In genomic region chr11:77276271-77276670, GRCh38 we compare ENCODE assay signal across 24 cellular contexts. TPM values are rescaled to one million over a fixed set of nuclear protein-coding genes. Genes with fewer than 3 reads are reported as not detected.
DNase-seq lines count a peak whose midpoint lies in the region; ATAC-seq and TF ChIP-seq lines count a peak whose summit lies in the region.
"Had no signal": no experiment of that assay in that cellular context is flagged by ENCODE, and none has a peak within 500 bp of the region (broad histone marks: within the 10 kb centered on the region; RNA-seq: fewer than 3 reads in every experiment).

No MANE protein-coding gene starts in this region.

- H3K23ac ChIP-seq in IMR-90 (ENCODE audit: low read depth, low read length): no peak overlapping the region

- no peak overlapping the region for H3K4me3 Mint-ChIP-seq in Caco-2 (ENCODE audit: unreplicated experiment)
- H3K4me3 Mint-ChIP-seq: CD4-positive, alpha-beta T cell had no signal

- intact Hi-C loops in IMR-90 (cut with micrococcal nuclease) (no loop called here), Caco-2 (cut with micrococcal nuclease; ENCODE audit: unreplicated experiment) (no loop called here)

- H3K4ac ChIP-seq in IMR-90 (ENCODE audit: low read depth, low read length): no peak overlapping the region

- H4K91ac ChIP-seq in IMR-90 (ENCODE audit: insufficient read depth, low read depth, low read length): no peak overlapping the region

- DNase-seq in IMR-90 (peak; percentile 7), NCI-H226 (peak; percentile 52), choroid plexus epithelial cell (ENCODE audit: low read depth) (peak; percentile 23), myocyte (ENCODE audit: low read depth) (peak; percentile 9), Caco-2 (no peak), HUDEP-2 (lab: John Stamatoyannopoulos, UW; ENCODE audit: unreplicated experiment in 76 of 76) (no peak)
- no peak for DNase-seq in activated effector memory CD4-positive, alpha-beta T cell treated with Interleukin-2 at 50 U/mL for 16 hours
- DNase-seq: CD4-positive, alpha-beta T cell; DMS53; NCI-H1105 treated with DMSO at 0.1 percent for 48 hours; NCI-H146; NCI-H2029; NCI-H446 treated with DMSO at 0.1 percent for 48 hours; NCI-H69; Peyer's patch; SHP77 treated with DMSO at 0.1 percent for 48 hours; SW 1271 had no signal

- POLR2A ChIA-PET in IMR-90 (lab: Charles Lee; ENCODE audit: unreplicated experiment) (no interaction called here), Caco-2 (lab: Charles Lee) (no interaction called here)

- H3K27ac Mint-ChIP-seq in Caco-2 (ENCODE audit: unreplicated experiment): no peak overlapping the region
- H3K27ac Mint-ChIP-seq: CD4-positive, alpha-beta T cell had no signal

- H2BK120ac ChIP-seq in IMR-90 (ENCODE audit: low read depth, low read length): no peak overlapping the region

- TF ChIP-seq CTCF in IMR-90 (conservative IDR thresholded peaks at IDR 0.05; ENCODE audit: low read depth, low read length) (no peak), choroid plexus epithelial cell (conservative IDR thresholded peaks at IDR 0.05; ENCODE audit: low read depth, low read length) (no peak), Caco-2 (IDR thresholded peaks at IDR 0.05; ENCODE audit: insufficient read depth in 1 of 2, low read depth in 1 of 2, low read length in 1 of 2, severe bottlenecking in 1 of 2, unreplicated experiment in 1 of 2) (no peak)

- no peak for TF ChIP-seq RAD21 in IMR-90 (IDR thresholded peaks at IDR 0.05; ENCODE audit: low read length)

- H3K36me3 Mint-ChIP-seq in Caco-2 (ENCODE audit: insufficient read depth, unreplicated experiment): no peaks in the 10 kb centered on the region

- no peak overlapping the region for H3K27ac ChIP-seq in IMR-90 (ENCODE audit: insufficient read depth, low read length)
- H3K27ac ChIP-seq: BLaER1, Peyer's patch had no signal

- H2BK15ac ChIP-seq in IMR-90 (ENCODE audit: low read depth, low read length): no peak overlapping the region

- ATAC-seq in IMR-90 (ENCODE audit: low read depth) (no peak), GM19395 (IDR thresholded peaks at IDR 0.05; ENCODE audit: unreplicated experiment) (no peak)
- ATAC-seq: HCT116 had no signal

- H3K9ac ChIP-seq in IMR-90 (ENCODE audit: low read depth, low read length): no peak overlapping the region
- H3K9ac ChIP-seq: BLaER1 had no signal

- 0 out of 2 replicates have a peak, but pooled peaks cover 2% of the 10 kb centered on the region for H3K9me1 ChIP-seq in IMR-90 (ENCODE audit: insufficient read depth, low read length)

- H3K4me3 ChIP-seq in IMR-90 (ENCODE audit: insufficient read depth, low read depth, low read length) (no peak overlapping the region), choroid plexus epithelial cell (ENCODE audit: low read depth, low read length) (no peak overlapping the region), Caco-2 (ENCODE audit: low read depth, low read length) (no peak overlapping the region)
- H3K4me3 ChIP-seq: BLaER1, Peyer's patch had no signal

- no peaks in the 10 kb centered on the region for H3K79me1 ChIP-seq in IMR-90 (ENCODE audit: low read depth in 1 of 2, low read length in 2 of 2)

- H3K4me1 ChIP-seq in IMR-90 (ENCODE audit: control insufficient read depth, insufficient read depth, low read length) (peaks cover 2% of the 10 kb centered on the region; the same call in 1 of the 2 replicates), Caco-2 (0 out of 2 replicates have a peak, but pooled peaks cover 2% of the 10 kb centered on the region)
- H3K4me1 ChIP-seq: Peyer's patch had no signal

- peaks cover 6% of the 10 kb centered on the region for H3K4me1 Mint-ChIP-seq in Caco-2 (ENCODE audit: low read depth, unreplicated experiment)

- H3K36me3 ChIP-seq in IMR-90 (ENCODE audit: control insufficient read depth, insufficient read depth, low read length) (no peaks in the 10 kb centered on the region), Caco-2 (ENCODE audit: control insufficient read depth, insufficient read depth, low read length) (no peaks in the 10 kb centered on the region)
- H3K36me3 ChIP-seq: BLaER1, Peyer's patch had no signal

- H2AFZ ChIP-seq in IMR-90 (replicated peaks; ENCODE audit: low read length, poor library complexity): no peak overlapping the region

- TF ChIP-seq POLR2A in IMR-90 (IDR thresholded peaks at IDR 0.05; ENCODE audit: low read depth, low read length): no peak

- H3K27me3 ChIP-seq in IMR-90 (ENCODE audit: control insufficient read depth, insufficient read depth, low read length): no peaks in the 10 kb centered on the region
- no peaks in the 10 kb centered on the region; the same call in 1 of the 2 replicates for H3K27me3 ChIP-seq in Caco-2 (replicated peaks; ENCODE audit: control insufficient read depth, insufficient read depth, low read length)
- H3K27me3 ChIP-seq: BLaER1, Peyer's patch had no signal

- in situ Hi-C loops in IMR-90 (cut with MboI; ENCODE audit: low sequenced_read_pairs): no loop called here

- no peak overlapping the region for H2BK5ac ChIP-seq in IMR-90 (ENCODE audit: low read depth, low read length, poor library complexity, severe bottlenecking)

- no TSS peak for BruUV-seq in IMR-90 (replicated peaks; lab: Mats Ljungman, UMichigan)
- no TSS peak for BruUV-seq in Caco-2 (replicated peaks; lab: Mats Ljungman, UMichigan)

- no peak overlapping the region for H4K5ac ChIP-seq in IMR-90 (ENCODE audit: low read depth, low read length)

- no peaks in the 10 kb centered on the region for H3K9me3 ChIP-seq in IMR-90 (ENCODE audit: control insufficient read depth, insufficient read depth, low read length)
- no peaks in the 10 kb centered on the region for H3K9me3 ChIP-seq in Caco-2
- H3K9me3 ChIP-seq: BLaER1, Peyer's patch had no signal

- H3K4me2 ChIP-seq in IMR-90 (ENCODE audit: low read depth, low read length): no peak overlapping the region
- H3K4me2 ChIP-seq: BLaER1 had no signal

- no peaks in the 10 kb centered on the region for H4K20me1 ChIP-seq in IMR-90 (ENCODE audit: insufficient read depth, low read length)
- H4K20me1 ChIP-seq: BLaER1 had no signal

- no peak overlapping the region for H2AK9ac ChIP-seq in IMR-90 (replicated peaks; ENCODE audit: low read depth, low read length, poor library complexity)

- H3K14ac ChIP-seq in IMR-90 (replicated peaks; ENCODE audit: low read depth, low read length): no peak overlapping the region

- H2BK20ac ChIP-seq in IMR-90 (ENCODE audit: low read depth, low read length): no peak overlapping the region

- H3K18ac ChIP-seq in IMR-90 (ENCODE audit: low read depth, low read length): no peak overlapping the region

- CTCF ChIA-PET in IMR-90 (lab: Yijun Ruan, JAX) (no interaction called here), Caco-2 (lab: Charles Lee) (no interaction called here)

- H4K8ac ChIP-seq in IMR-90 (ENCODE audit: low read depth in 2 of 2, low read length in 2 of 2): no peak overlapping the region

- no peak overlapping the region for H3K56ac ChIP-seq in IMR-90 (ENCODE audit: extremely low read depth, insufficient read depth, low read length)

- H3K27me3 Mint-ChIP-seq in Caco-2 (ENCODE audit: insufficient read depth, unreplicated experiment): peaks cover 13% of the 10 kb centered on the region

- no peak overlapping the region for H2AK5ac ChIP-seq in IMR-90 (ENCODE audit: low read depth, low read length)

- WGBS in IMR-90 (ENCODE audit: extremely low coverage in 2 of 2, insufficient read length in 1 of 2), 2 experiments: 83% methylated on average over 2 of the region's 2 CpGs; no CpG with 5 or more reads in 1 of the 2 experiments

- dilution Hi-C loops in IMR-90 (cut with HindIII; ENCODE audit: low sequenced_read_pairs, unreplicated experiment): no loop called here

- H3K9me3 Mint-ChIP-seq in Caco-2 (ENCODE audit: unreplicated experiment): no peaks in the 10 kb centered on the region

TF ChIP-seq in IMR-90, 13 proteins besides CTCF, POLR2A, EP300 and RAD21:
- TF ChIP-seq CEBPB (IDR thresholded peaks at IDR 0.05; ENCODE audit: low read depth, low read length) (no peak), RFX5 (IDR thresholded peaks at IDR 0.05; ENCODE audit: low read depth, low read length) (no peak), NFE2L2 (IDR thresholded peaks at IDR 0.05; ENCODE audit: low read depth, low read length) (no peak), MXI1 (IDR thresholded peaks at IDR 0.05; ENCODE audit: borderline replicate concordance, low read depth, low read length) (no peak), FOS (IDR thresholded peaks at IDR 0.05; ENCODE audit: low read depth, low read length) (no peak), USF2 (IDR thresholded peaks at IDR 0.05; ENCODE audit: low read depth, low read length) (no peak), BHLHE40 (IDR thresholded peaks at IDR 0.05; ENCODE audit: low read depth, low read length) (no peak)

RNA-seq across cellular contexts. Expression of gene GDPD4, which starts 25.2 kb away (rescaled TPM):
- not detected in 2 replicates for total RNA-seq in IMR-90 (2012; rRNA removed)
- not detected in 2 replicates for polyA plus RNA-seq in IMR-90 (2012; rRNA removed)
- not detected in 2 replicates for polyA plus RNA-seq in IMR-90 (2012; cell fraction: cytosol; rRNA removed)
- polyA plus RNA-seq in IMR-90 (2012; cell fraction: nucleus; rRNA removed; ENCODE audit: low replicate concordance): 0.17 and 0.42 TPM in 2 replicates
- total RNA-seq in myocyte: not detected in 2 replicates
- not detected for polyA plus RNA-seq in myocyte (2012)
- not detected in 2 replicates for total RNA-seq in Caco-2 (2022)
- total RNA-seq: CD4-positive, alpha-beta T cell; Daoy; G401; H4; Peyer's patch had no signal
- polyA plus RNA-seq: AG04450 had no signal

Comparison
In these comparisons a context has a peak if more than half of its experiments do, and no peak if none do; other contexts are left out.
1. DNase-seq: peak in IMR-90 (single experiment), NCI-H226 (single experiment), choroid plexus epithelial cell (single experiment) and myocyte (single experiment); none in Caco-2 (0 of 2), HUDEP-2 (0 of 76) and activated effector memory CD4-positive, alpha-beta T cell treated with Interleukin-2 at 50 U/mL for 16 hours (single experiment).